ENCODE assay signal across 23 cellular contexts in the genomic region with DNA sequence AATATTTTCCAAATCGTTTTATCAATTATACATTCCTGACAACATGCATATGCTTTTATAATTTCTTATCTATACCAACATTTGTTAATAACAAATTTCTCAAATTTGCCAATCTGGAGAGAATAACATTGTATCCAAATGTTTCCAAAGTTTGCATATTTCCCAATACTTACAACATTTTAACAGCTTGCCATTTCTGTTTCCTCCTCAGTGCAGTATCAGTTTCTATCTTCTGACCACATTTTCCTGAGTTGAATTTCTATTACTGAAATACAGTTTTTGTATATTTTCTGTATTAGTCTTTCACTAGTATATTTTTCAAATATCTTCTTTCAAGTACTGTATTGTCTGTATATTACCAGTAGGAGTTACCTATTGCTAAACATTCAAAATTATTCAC.
"Had no signal": no experiment of that assay in that cellular context is flagged by ENCODE, and none has a peak within 500 bp of the region (broad histone marks: within the 10 kb centered on the region; RNA-seq: fewer than 3 reads in every experiment).

No MANE protein-coding gene starts in this region.

- H3K9me3 Mint-ChIP-seq: activated naive CD4-positive, alpha-beta T cell treated with anti-CD3 and anti-CD28 coated beads, Interleukin-2, amount 50 U/mL, for 72 hours; WTC11 had no signal

- DNase-seq: activated CD8-positive, alpha-beta memory T cell treated with anti-CD3 and anti-CD28 coated beads for 24 hours; activated CD8-positive, alpha-beta memory T cell treated with anti-CD3 and anti-CD28 coated beads, Interleukin-2, amount 50 U/mL, for 4 hours; activated T-cell treated with anti-CD3 and anti-CD28 coated beads, Interleukin-2, amount 50 U/mL, for 24 hours; effector memory CD4-positive, alpha-beta T cell; foreskin melanocyte; kidney; lower lobe of right lung; mesendoderm; mucosa of descending colon; occipital lobe; posterior cingulate gyrus; right lobe of liver; stimulated activated CD4-positive, alpha-beta T cell treated with anti-CD3 and anti-CD28 coated beads, Interleukin-1b, Interleukin-23, amount 100 ng/mL, for 48 hours; stimulated activated naive CD8-positive, alpha-beta T cell treated with anti-CD3 and anti-CD28 coated beads, Interleukin-15, amount 100 ng/mL, for 72 hours; transverse colon; uterus had no signal

- H3K27ac ChIP-seq: breast epithelium, lower lobe of right lung, right lobe of liver, skin epidermis, transverse colon, uterus had no signal

- H3K4me1 Mint-ChIP-seq: activated T-helper 17 cell treated with anti-CD3 and anti-CD28 coated beads, Interleukin-2, amount 50 U/mL, for 72 hours; central memory CD8-positive, alpha-beta T cell; stimulated activated naive CD8-positive, alpha-beta T cell treated with anti-CD3 and anti-CD28 coated beads, Interleukin-15, amount 100 ng/mL, for 72 hours; WTC11 had no signal

- H3K4me3 ChIP-seq: breast epithelium, lower lobe of right lung, mucosa of descending colon, right lobe of liver, skin epidermis, transverse colon, uterus had no signal

- H3K36me3 ChIP-seq: breast epithelium, lower lobe of right lung, right lobe of liver, transverse colon, uterus had no signal

- H3K4me1 ChIP-seq: breast epithelium, lower lobe of right lung, right lobe of liver, transverse colon, uterus had no signal

- H3K4me3 Mint-ChIP-seq: activated T-cell treated with anti-CD3 and anti-CD28 coated beads, Interleukin-2, amount 50 U/mL, for 24 hours; activated T-helper 17 cell treated with anti-CD3 and anti-CD28 coated beads, Interleukin-2, amount 50 U/mL, for 72 hours; central memory CD8-positive, alpha-beta T cell; stimulated activated naive CD8-positive, alpha-beta T cell treated with anti-CD3 and anti-CD28 coated beads, Interleukin-15, amount 100 ng/mL, for 72 hours; WTC11 had no signal

- H3K27me3 ChIP-seq: breast epithelium, right lobe of liver, transverse colon, uterus had no signal

- H3K9me3 ChIP-seq: breast epithelium, lower lobe of right lung, right lobe of liver, uterus had no signal

- H3K27ac Mint-ChIP-seq: activated naive CD4-positive, alpha-beta T cell treated with anti-CD3 and anti-CD28 coated beads, Interleukin-2, amount 50 U/mL, for 72 hours; activated T-cell treated with anti-CD3 and anti-CD28 coated beads, Interleukin-2, amount 50 U/mL, for 24 hours; activated T-helper 17 cell treated with anti-CD3 and anti-CD28 coated beads, Interleukin-2, amount 50 U/mL, for 72 hours; stimulated activated naive CD8-positive, alpha-beta T cell treated with anti-CD3 and anti-CD28 coated beads, Interleukin-15, amount 100 ng/mL, for 72 hours; WTC11 had no signal

- H3K27me3 Mint-ChIP-seq: activated T-cell treated with anti-CD3 and anti-CD28 coated beads, Interleukin-2, amount 50 U/mL, for 24 hours; activated T-helper 17 cell treated with anti-CD3 and anti-CD28 coated beads, Interleukin-2, amount 50 U/mL, for 72 hours; central memory CD8-positive, alpha-beta T cell; stimulated activated naive CD8-positive, alpha-beta T cell treated with anti-CD3 and anti-CD28 coated beads, Interleukin-15, amount 100 ng/mL, for 72 hours had no signal

- H3K36me3 Mint-ChIP-seq: activated naive CD4-positive, alpha-beta T cell treated with anti-CD3 and anti-CD28 coated beads, Interleukin-2, amount 50 U/mL, for 72 hours; WTC11 had no signal

- ATAC-seq: activated naive CD4-positive, alpha-beta T cell treated with anti-CD3 and anti-CD28 coated beads, Interleukin-2, amount 50 U/mL, for 72 hours; activated T-helper 17 cell treated with anti-CD3 and anti-CD28 coated beads, Interleukin-2, amount 50 U/mL, for 72 hours; left lobe of liver; lower lobe of right lung; mucosa of descending colon; right lobe of liver; stimulated activated naive CD8-positive, alpha-beta T cell treated with anti-CD3 and anti-CD28 coated beads, Interleukin-15, amount 100 ng/mL, for 72 hours; WTC11 had no signal
